27 cellular contexts compared by ENCODE assay signal in genomic region chr10:43943825-43944360, GRCh38.
DNase-seq lines count a peak whose midpoint lies in the region; ATAC-seq, FAIRE-seq and TF ChIP-seq lines count a peak whose summit lies in the region.
"Had no signal": no experiment of that assay in that cellular context is flagged by ENCODE, and none has a peak within 500 bp of the region (broad histone marks: within the 10 kb centered on the region; RNA-seq: fewer than 3 reads in every experiment).

No MANE protein-coding gene starts in this region.

- H4K8ac ChIP-seq in H9 (replicated peaks; ENCODE audit: insufficient read length, low read depth, low read length): no peak overlapping the region

- H3K27ac ChIP-seq in H9 (ENCODE audit: insufficient read length, low read depth, low read length) (no peak overlapping the region), suprapubic skin (no peak overlapping the region), small intestine (ENCODE audit: low read depth in 1 of 2, low read length in 1 of 2) (no peak overlapping the region)
- H3K27ac ChIP-seq: body of pancreas, prostate gland, skin epidermis, thyroid gland had no signal

- H3K4ac ChIP-seq in H9 (ENCODE audit: low read depth, low read length): no peak overlapping the region

- H3K14ac ChIP-seq in H9 (ENCODE audit: insufficient read depth, low read length): no peak overlapping the region

- no peak for TF ChIP-seq POLR2A in suprapubic skin (IDR thresholded peaks at IDR 0.05)

- no peak overlapping the region for H4K5ac ChIP-seq in H9 (ENCODE audit: insufficient read length, low read depth, low read length)

- H3K4me1 ChIP-seq in H9 (ENCODE audit: insufficient read depth, low read length) (no peaks in the 10 kb centered on the region), suprapubic skin (peaks cover 24% of the 10 kb centered on the region), small intestine (ENCODE audit: control insufficient read depth in 2 of 2, insufficient read depth in 1 of 2, low read depth in 1 of 2, low read length in 1 of 2) (no peaks in the 10 kb centered on the region)
- H3K4me1 ChIP-seq: prostate gland, thyroid gland had no signal

- H3K79me1 ChIP-seq in H9 (ENCODE audit: insufficient read depth, low read depth, low read length, poor library complexity, severe bottlenecking): no peaks in the 10 kb centered on the region

- no peak overlapping the region for H3K9ac ChIP-seq in H9 (ENCODE audit: extremely low read depth, insufficient read length, low read length)
- H3K9ac ChIP-seq: SK-N-SH had no signal

- H2BK15ac ChIP-seq in H9 (ENCODE audit: low read depth, low read length): no peak overlapping the region

- H3K36me3 ChIP-seq in suprapubic skin (no peaks in the 10 kb centered on the region), small intestine (ENCODE audit: control insufficient read depth in 2 of 2, insufficient read depth in 2 of 2, low read length in 2 of 2) (no peaks in the 10 kb centered on the region)
- H3K36me3 ChIP-seq: prostate gland, thyroid gland had no signal

- H3K79me2 ChIP-seq in H9 (ENCODE audit: insufficient read depth, low read length): no peaks in the 10 kb centered on the region

- no peak overlapping the region for H2BK120ac ChIP-seq in H9 (ENCODE audit: low read depth, low read length, poor library complexity, severe bottlenecking)

- no peak overlapping the region for H3K4me3 Mint-ChIP-seq in H9
- H3K4me3 Mint-ChIP-seq in nephron progenitor cell: no peak overlapping the region
- H3K4me3 Mint-ChIP-seq: CD4-positive, alpha-beta T cell; HFFc6; IgD-negative memory B cell; stimulated activated memory B cell treated with anti-CD40 and anti-IgM and Interleukin-4, amounts not matched to agents 10 μg/mL and 1 μg/mL and 100 μg/mL, for 72 hours had no signal

- H3K9me3 ChIP-seq in H9 (ENCODE audit: control insufficient read depth, low read depth, low read length) (no peaks in the 10 kb centered on the region), suprapubic skin (no peaks in the 10 kb centered on the region), small intestine (ENCODE audit: control insufficient read depth, low read depth) (no peaks in the 10 kb centered on the region)
- H3K9me3 ChIP-seq: body of pancreas, prostate gland, SK-N-SH, thyroid gland had no signal

- H3T11ph ChIP-seq in H9 (ENCODE audit: low read length): no peak overlapping the region

- WGBS in H9 (ENCODE audit: extremely low coverage, insufficient read length, low lambda C conversion rate): no CpG with 5 or more reads among the region's 8 CpGs
- WGBS in suprapubic skin: 87% methylated on average over 7 of the region's 8 CpGs
- 80 to 83% (median 82%) methylated on average over 8 of the region's 8 CpGs for WGBS in small intestine, 3 donors

- H3K4me1 Mint-ChIP-seq in H9 (peaks cover 8% of the 10 kb centered on the region in 2 experiments), nephron progenitor cell (peaks cover 57% of the 10 kb centered on the region)

- H2AFZ ChIP-seq in H9 (ENCODE audit: low read length): no peak overlapping the region

- DNase-seq in H9 (peak; percentile 13), ecto neural progenitor cell (ENCODE audit: low spot score) (peak; percentile 35), nephron progenitor cell (no peak), suprapubic skin (ENCODE audit: low spot score in 2 of 2) (peak; percentile 24 to 71), NCI-H82 treated with DMSO at 0.1 percent for 48 hours (lab: John Stamatoyannopoulos, UW; ENCODE audit: unreplicated experiment) (no peak), small intestine (no peak), GF-D8 (lab: John Stamatoyannopoulos, UW) (no peak)
- DNase-seq: activated effector memory CD4-positive, alpha-beta T cell treated with Interleukin-2 at 50 U/mL for 16 hours; CD4-positive, alpha-beta T cell; effector memory CD4-positive, alpha-beta T cell; foreskin melanocyte; HFFc6; left ventricle myocardium superior; NCI-H1105 treated with DMSO at 0.1 percent for 48 hours; NCI-H2081; NCI-H226; NCI-H774; SK-N-SH; thyroid gland had no signal

- H2BK5ac ChIP-seq in H9 (ENCODE audit: insufficient read length, low read length): no peak overlapping the region

- H3K27me3 ChIP-seq in H9 (ENCODE audit: insufficient read depth, low read length) (no peaks in the 10 kb centered on the region), suprapubic skin (no peaks in the 10 kb centered on the region), small intestine (ENCODE audit: control insufficient read depth in 2 of 2, insufficient read depth in 2 of 2, low read length in 2 of 2) (no peaks in the 10 kb centered on the region)
- H3K27me3 ChIP-seq: body of pancreas, thyroid gland had no signal

- no peak for ATAC-seq in HG02571 (IDR thresholded peaks at IDR 0.05; ENCODE audit: unreplicated experiment)
- ATAC-seq: body of pancreas, esophagus mucosa, left ventricle myocardium superior had no signal

- peaks cover 0 to under 1% of the 10 kb centered on the region in 2 experiments; a peak in 1 of 5 replicates for H3K9me3 Mint-ChIP-seq in H9
- peaks cover 5% of the 10 kb centered on the region for H3K9me3 Mint-ChIP-seq in nephron progenitor cell
- H3K9me3 Mint-ChIP-seq: HFFc6 had no signal

- no peak for FAIRE-seq in small intestine (lab: Jason Lieb, UNC)
- FAIRE-seq: GM18507 had no signal

- no peak overlapping the region for H2BK20ac ChIP-seq in H9 (ENCODE audit: low read depth, low read length, poor library complexity, severe bottlenecking)

- no peak overlapping the region for H3K18ac ChIP-seq in H9 (ENCODE audit: insufficient read length, low read depth, low read length)

- H3K4me3 ChIP-seq in suprapubic skin (no peak overlapping the region), small intestine (ENCODE audit: low read depth in 1 of 2, low read length in 2 of 2) (no peak overlapping the region)
- H3K4me3 ChIP-seq: body of pancreas, prostate gland, skin epidermis, thyroid gland had no signal

- no peak overlapping the region for H3K23ac ChIP-seq in H9 (ENCODE audit: insufficient read length, low read depth, low read length)

- H3K27ac Mint-ChIP-seq in H9: no peak overlapping the region
- peak overlapping the region; percentile 23 for H3K27ac Mint-ChIP-seq in nephron progenitor cell
- H3K27ac Mint-ChIP-seq: CD4-positive, alpha-beta T cell; HFFc6; stimulated activated memory B cell treated with anti-CD40 and anti-IgM and Interleukin-4, amounts not matched to agents 10 μg/mL and 1 μg/mL and 100 μg/mL, for 72 hours had no signal

- H4K20me1 ChIP-seq in H9 (ENCODE audit: control insufficient read depth, insufficient read depth, insufficient read length): no peaks in the 10 kb centered on the region

- no peak overlapping the region for H2AK5ac ChIP-seq in H9 (ENCODE audit: insufficient read length, low read length)

- no peak overlapping the region for H3K4me2 ChIP-seq in H9 (ENCODE audit: insufficient read depth, insufficient read length, low read length)
- H3K4me2 ChIP-seq: SK-N-SH had no signal

- H3K27me3 Mint-ChIP-seq in H9 (ENCODE audit: low read depth) (peaks cover 3% of the 10 kb centered on the region; the same call in 1 of the 2 replicates), nephron progenitor cell (ENCODE audit: low read depth, poor library complexity) (peaks cover 3% of the 10 kb centered on the region)
- H3K27me3 Mint-ChIP-seq: stimulated activated memory B cell treated with anti-CD40 and anti-IgM and Interleukin-4, amounts not matched to agents 10 μg/mL and 1 μg/mL and 100 μg/mL, for 72 hours had no signal

- H3K56ac ChIP-seq in H9 (ENCODE audit: insufficient read length, low read depth, low read length): no peak overlapping the region

- no peak overlapping the region for H2BK12ac ChIP-seq in H9 (ENCODE audit: insufficient read length, low read depth, low read length)

- TF ChIP-seq CTCF in H9 (conservative IDR thresholded peaks at IDR 0.05) (no peak), nephron progenitor cell (IDR thresholded peaks at IDR 0.05) (no peak), suprapubic skin (IDR thresholded peaks at IDR 0.05) (no peak)

- TF ChIP-seq EP300 in suprapubic skin (IDR thresholded peaks at IDR 0.05): no peak

- no peaks in the 10 kb centered on the region for H3K23me2 ChIP-seq in H9 (ENCODE audit: insufficient read length, low read depth, low read length, poor library complexity, severe bottlenecking)

- H3K36me3 Mint-ChIP-seq in H9 (ENCODE audit: insufficient read depth in 1 of 3, low read depth in 3 of 3) (no peaks in the 10 kb centered on the region), nephron progenitor cell (ENCODE audit: low read depth) (no peaks in the 10 kb centered on the region)
- H3K36me3 Mint-ChIP-seq: IgD-negative memory B cell; stimulated activated memory B cell treated with anti-CD40 and anti-IgM and Interleukin-4, amounts not matched to agents 10 μg/mL and 1 μg/mL and 100 μg/mL, for 72 hours had no signal

- no peak overlapping the region for H4K91ac ChIP-seq in H9 (ENCODE audit: insufficient read length, low read depth, low read length)

Comparison
In these comparisons a context has a peak if more than half of its experiments do, and no peak if none do; other contexts are left out.
1. DNase-seq: peak in H9 (single experiment), ecto neural progenitor cell (single experiment) and suprapubic skin (2 of 2); none in nephron progenitor cell (single experiment), NCI-H82 treated with DMSO at 0.1 percent for 48 hours (single experiment), small intestine (single experiment) and GF-D8 (single experiment).